Comparison of ENCODE assay signal across 1 cellular context in the genomic region with DNA sequence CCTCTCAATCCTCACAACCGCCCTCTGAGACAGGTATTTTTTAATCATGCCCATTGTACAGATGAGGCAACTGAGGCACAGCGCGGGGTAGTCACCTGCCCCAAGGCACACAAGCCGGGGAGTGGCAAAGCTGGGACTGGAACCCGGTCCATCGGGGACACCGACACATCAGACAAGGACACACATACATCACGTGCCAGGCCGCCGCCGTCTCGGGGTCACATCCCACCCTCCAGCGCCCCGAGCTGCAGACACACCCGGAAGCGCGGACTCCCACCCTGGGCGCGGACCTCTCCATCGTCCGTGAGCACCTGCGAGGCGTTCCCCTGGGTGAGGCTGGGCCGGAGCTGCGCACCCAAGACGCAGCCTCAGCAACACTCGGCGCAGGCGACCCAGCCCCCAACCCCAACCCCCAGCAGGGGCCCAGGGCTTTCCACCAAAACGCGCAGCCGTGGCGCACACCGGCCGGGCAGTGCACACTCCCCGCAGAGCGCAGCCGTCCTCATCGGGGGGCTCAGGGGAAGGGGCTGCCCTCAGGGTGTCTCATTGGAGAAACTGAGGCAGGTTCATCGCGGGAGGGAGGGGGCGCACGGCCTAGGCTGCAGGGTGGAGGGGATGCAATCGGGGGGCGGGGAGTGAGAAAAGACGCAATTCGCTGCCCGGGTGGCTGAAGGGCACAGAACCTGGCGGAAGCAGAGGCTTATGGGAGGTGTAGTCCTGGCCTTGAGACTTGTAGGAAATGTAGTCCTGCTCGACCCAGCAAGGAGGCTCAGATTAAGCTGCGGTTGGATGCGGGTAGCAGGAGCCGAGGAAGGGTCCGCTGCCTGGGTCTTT.
TF ChIP-seq lines count a peak whose summit lies in the region.

No MANE protein-coding gene starts in this region.

TF ChIP-seq in K562, 482 proteins besides CTCF, POLR2A, EP300 and RAD21 (continued from another document and continues in another):
- TF ChIP-seq, protein P1, sequence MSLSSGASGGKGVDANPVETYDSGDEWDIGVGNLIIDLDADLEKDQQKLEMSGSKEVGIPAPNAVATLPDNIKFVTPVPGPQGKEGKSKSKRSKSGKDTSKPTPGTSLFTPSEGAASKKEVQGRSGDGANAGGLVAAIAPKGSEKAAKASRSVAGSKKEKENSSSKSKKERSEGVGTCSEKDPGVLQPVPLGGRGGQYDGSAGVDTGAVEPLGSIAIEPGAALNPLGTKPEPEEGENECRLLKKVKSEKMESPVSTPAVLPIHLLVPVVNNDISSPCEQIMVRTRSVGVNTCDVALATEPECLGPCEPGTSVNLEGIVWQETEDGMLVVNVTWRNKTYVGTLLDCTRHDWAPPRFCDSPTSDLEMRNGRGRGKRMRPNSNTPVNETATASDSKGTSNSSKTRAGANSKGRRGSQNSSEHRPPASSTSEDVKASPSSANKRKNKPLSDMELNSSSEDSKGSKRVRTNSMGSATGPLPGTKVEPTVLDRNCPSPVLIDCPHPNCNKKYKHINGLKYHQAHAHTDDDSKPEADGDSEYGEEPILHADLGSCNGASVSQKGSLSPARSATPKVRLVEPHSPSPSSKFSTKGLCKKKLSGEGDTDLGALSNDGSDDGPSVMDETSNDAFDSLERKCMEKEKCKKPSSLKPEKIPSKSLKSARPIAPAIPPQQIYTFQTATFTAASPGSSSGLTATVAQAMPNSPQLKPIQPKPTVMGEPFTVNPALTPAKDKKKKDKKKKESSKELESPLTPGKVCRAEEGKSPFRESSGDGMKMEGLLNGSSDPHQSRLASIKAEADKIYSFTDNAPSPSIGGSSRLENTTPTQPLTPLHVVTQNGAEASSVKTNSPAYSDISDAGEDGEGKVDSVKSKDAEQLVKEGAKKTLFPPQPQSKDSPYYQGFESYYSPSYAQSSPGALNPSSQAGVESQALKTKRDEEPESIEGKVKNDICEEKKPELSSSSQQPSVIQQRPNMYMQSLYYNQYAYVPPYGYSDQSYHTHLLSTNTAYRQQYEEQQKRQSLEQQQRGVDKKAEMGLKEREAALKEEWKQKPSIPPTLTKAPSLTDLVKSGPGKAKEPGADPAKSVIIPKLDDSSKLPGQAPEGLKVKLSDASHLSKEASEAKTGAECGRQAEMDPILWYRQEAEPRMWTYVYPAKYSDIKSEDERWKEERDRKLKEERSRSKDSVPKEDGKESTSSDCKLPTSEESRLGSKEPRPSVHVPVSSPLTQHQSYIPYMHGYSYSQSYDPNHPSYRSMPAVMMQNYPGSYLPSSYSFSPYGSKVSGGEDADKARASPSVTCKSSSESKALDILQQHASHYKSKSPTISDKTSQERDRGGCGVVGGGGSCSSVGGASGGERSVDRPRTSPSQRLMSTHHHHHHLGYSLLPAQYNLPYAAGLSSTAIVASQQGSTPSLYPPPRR (CRISPR knock-in tag; IDR thresholded peaks at IDR 0.05; ENCODE audit: borderline replicate concordance) = no peak
- TF ChIP-seq ZNF77 (CRISPR knock-in tag; IDR thresholded peaks at IDR 0.05) = no peak
- TF ChIP-seq ESRRA (IDR thresholded peaks at IDR 0.05; ENCODE audit: borderline replicate concordance, low read depth) = no peak
- TF ChIP-seq SRSF1 (IDR thresholded peaks at IDR 0.05; ENCODE audit: low read depth, low read length) = no peak
- TF ChIP-seq SRF (CRISPR knock-in tag; IDR thresholded peaks at IDR 0.05) = no peak
- TF ChIP-seq, protein P2, sequence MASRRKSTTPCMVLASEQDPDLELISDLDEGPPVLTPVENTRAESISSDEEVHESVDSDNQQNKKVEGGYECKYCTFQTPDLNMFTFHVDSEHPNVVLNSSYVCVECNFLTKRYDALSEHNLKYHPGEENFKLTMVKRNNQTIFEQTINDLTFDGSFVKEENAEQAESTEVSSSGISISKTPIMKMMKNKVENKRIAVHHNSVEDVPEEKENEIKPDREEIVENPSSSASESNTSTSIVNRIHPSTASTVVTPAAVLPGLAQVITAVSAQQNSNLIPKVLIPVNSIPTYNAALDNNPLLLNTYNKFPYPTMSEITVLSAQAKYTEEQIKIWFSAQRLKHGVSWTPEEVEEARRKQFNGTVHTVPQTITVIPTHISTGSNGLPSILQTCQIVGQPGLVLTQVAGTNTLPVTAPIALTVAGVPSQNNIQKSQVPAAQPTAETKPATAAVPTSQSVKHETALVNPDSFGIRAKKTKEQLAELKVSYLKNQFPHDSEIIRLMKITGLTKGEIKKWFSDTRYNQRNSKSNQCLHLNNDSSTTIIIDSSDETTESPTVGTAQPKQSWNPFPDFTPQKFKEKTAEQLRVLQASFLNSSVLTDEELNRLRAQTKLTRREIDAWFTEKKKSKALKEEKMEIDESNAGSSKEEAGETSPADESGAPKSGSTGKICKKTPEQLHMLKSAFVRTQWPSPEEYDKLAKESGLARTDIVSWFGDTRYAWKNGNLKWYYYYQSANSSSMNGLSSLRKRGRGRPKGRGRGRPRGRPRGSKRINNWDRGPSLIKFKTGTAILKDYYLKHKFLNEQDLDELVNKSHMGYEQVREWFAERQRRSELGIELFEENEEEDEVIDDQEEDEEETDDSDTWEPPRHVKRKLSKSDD (conservative IDR thresholded peaks at IDR 0.05; ENCODE audit: low read length) = no peak
- TF ChIP-seq, protein P3, sequence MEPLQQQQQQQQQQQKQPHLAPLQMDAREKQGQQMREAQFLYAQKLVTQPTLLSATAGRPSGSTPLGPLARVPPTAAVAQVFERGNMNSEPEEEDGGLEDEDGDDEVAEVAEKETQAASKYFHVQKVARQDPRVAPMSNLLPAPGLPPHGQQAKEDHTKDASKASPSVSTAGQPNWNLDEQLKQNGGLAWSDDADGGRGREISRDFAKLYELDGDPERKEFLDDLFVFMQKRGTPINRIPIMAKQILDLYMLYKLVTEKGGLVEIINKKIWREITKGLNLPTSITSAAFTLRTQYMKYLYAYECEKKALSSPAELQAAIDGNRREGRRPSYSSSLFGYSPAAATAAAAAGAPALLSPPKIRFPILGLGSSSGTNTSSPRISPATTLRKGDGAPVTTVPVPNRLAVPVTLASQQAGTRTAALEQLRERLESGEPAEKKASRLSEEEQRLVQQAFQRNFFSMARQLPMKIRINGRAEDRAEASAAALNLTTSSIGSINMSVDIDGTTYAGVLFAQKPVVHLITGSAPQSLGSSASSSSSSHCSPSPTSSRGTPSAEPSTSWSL (CRISPR knock-in tag; IDR thresholded peaks at IDR 0.05; ENCODE audit: borderline replicate concordance) = no peak
- TF ChIP-seq, protein P4, sequence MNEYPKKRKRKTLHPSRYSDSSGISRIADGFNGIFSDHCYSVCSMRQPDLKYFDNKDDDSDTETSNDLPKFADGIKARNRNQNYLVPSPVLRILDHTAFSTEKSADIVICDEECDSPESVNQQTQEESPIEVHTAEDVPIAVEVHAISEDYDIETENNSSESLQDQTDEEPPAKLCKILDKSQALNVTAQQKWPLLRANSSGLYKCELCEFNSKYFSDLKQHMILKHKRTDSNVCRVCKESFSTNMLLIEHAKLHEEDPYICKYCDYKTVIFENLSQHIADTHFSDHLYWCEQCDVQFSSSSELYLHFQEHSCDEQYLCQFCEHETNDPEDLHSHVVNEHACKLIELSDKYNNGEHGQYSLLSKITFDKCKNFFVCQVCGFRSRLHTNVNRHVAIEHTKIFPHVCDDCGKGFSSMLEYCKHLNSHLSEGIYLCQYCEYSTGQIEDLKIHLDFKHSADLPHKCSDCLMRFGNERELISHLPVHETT (CRISPR knock-in tag; conservative IDR thresholded peaks at IDR 0.05 in 1 of 2, IDR thresholded peaks at IDR 0.05 in 1 of 2) = no peak
- TF ChIP-seq TAL1 (IDR thresholded peaks at IDR 0.05) = no peak
- TF ChIP-seq, protein P5, sequence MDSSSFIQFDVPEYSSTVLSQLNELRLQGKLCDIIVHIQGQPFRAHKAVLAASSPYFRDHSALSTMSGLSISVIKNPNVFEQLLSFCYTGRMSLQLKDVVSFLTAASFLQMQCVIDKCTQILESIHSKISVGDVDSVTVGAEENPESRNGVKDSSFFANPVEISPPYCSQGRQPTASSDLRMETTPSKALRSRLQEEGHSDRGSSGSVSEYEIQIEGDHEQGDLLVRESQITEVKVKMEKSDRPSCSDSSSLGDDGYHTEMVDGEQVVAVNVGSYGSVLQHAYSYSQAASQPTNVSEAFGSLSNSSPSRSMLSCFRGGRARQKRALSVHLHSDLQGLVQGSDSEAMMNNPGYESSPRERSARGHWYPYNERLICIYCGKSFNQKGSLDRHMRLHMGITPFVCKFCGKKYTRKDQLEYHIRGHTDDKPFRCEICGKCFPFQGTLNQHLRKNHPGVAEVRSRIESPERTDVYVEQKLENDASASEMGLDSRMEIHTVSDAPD (CRISPR knock-in tag; IDR thresholded peaks at IDR 0.05) = no peak
- TF ChIP-seq, protein P6, sequence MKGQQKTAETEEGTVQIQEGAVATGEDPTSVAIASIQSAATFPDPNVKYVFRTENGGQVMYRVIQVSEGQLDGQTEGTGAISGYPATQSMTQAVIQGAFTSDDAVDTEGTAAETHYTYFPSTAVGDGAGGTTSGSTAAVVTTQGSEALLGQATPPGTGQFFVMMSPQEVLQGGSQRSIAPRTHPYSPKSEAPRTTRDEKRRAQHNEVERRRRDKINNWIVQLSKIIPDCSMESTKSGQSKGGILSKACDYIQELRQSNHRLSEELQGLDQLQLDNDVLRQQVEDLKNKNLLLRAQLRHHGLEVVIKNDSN (CRISPR knock-in tag; IDR thresholded peaks at IDR 0.05) = peak; percentile 62
- no peak for TF ChIP-seq KAT2B (IDR thresholded peaks at IDR 0.05; ENCODE audit: low read depth, low read length)
- TF ChIP-seq MCM2 (IDR thresholded peaks at IDR 0.05; ENCODE audit: low read depth) = no peak
- TF ChIP-seq, protein P7, sequence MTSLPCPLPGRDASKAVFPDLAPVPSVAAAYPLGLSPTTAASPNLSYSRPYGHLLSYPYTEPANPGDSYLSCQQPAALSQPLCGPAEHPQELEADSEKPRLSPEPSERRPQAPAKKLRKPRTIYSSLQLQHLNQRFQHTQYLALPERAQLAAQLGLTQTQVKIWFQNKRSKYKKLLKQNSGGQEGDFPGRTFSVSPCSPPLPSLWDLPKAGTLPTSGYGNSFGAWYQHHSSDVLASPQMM (CRISPR knock-in tag; IDR thresholded peaks at IDR 0.05) = no peak
- TF ChIP-seq NFIX (CRISPR knock-in tag; IDR thresholded peaks at IDR 0.05; ENCODE audit: low read depth) = no peak
- TF ChIP-seq ZNF584 (CRISPR knock-in tag; IDR thresholded peaks at IDR 0.05; ENCODE audit: low read depth) = no peak
- TF ChIP-seq ZNF76 (CRISPR knock-in tag; IDR thresholded peaks at IDR 0.05; ENCODE audit: borderline replicate concordance) = no peak
- no peak for TF ChIP-seq IRF2 (CRISPR knock-in tag; IDR thresholded peaks at IDR 0.05)
- no peak for TF ChIP-seq CCAR2 (IDR thresholded peaks at IDR 0.05; ENCODE audit: low read depth, low read length)
- TF ChIP-seq SP1 (CRISPR knock-in tag; IDR thresholded peaks at IDR 0.05) = no peak
- TF ChIP-seq FIP1L1 (IDR thresholded peaks at IDR 0.05; ENCODE audit: low read depth, low read length, poor library complexity, severe bottlenecking) = no peak
- no peak for TF ChIP-seq DMBX1 (CRISPR knock-in tag; IDR thresholded peaks at IDR 0.05; ENCODE audit: borderline replicate concordance)
- TF ChIP-seq NFRKB (IDR thresholded peaks at IDR 0.05; ENCODE audit: low read depth) = no peak
- no peak for TF ChIP-seq GABPB2 (CRISPR knock-in tag; conservative IDR thresholded peaks at IDR 0.05)
- no peak for TF ChIP-seq PHF21A (IDR thresholded peaks at IDR 0.05; ENCODE audit: borderline replicate concordance, low read depth)
- TF ChIP-seq ZC3H11A (IDR thresholded peaks at IDR 0.05; ENCODE audit: low read depth, low read length) = no peak
- no peak for TF ChIP-seq BRF1 (IDR thresholded peaks at IDR 0.05; ENCODE audit: borderline replicate concordance, extremely low read depth, insufficient read length)
- TF ChIP-seq, protein P8, sequence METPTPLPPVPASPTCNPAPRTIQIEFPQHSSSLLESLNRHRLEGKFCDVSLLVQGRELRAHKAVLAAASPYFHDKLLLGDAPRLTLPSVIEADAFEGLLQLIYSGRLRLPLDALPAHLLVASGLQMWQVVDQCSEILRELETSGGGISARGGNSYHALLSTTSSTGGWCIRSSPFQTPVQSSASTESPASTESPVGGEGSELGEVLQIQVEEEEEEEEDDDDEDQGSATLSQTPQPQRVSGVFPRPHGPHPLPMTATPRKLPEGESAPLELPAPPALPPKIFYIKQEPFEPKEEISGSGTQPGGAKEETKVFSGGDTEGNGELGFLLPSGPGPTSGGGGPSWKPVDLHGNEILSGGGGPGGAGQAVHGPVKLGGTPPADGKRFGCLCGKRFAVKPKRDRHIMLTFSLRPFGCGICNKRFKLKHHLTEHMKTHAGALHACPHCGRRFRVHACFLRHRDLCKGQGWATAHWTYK (CRISPR knock-in tag; IDR thresholded peaks at IDR 0.05) = no peak
- no peak for TF ChIP-seq ZNF354B (CRISPR knock-in tag; IDR thresholded peaks at IDR 0.05)
- no peak for TF ChIP-seq BRD9 (IDR thresholded peaks at IDR 0.05; ENCODE audit: low read depth, partially characterized antibody)
- no peak for TF ChIP-seq ZNF311 (CRISPR knock-in tag; IDR thresholded peaks at IDR 0.05)
- TF ChIP-seq, protein P9, sequence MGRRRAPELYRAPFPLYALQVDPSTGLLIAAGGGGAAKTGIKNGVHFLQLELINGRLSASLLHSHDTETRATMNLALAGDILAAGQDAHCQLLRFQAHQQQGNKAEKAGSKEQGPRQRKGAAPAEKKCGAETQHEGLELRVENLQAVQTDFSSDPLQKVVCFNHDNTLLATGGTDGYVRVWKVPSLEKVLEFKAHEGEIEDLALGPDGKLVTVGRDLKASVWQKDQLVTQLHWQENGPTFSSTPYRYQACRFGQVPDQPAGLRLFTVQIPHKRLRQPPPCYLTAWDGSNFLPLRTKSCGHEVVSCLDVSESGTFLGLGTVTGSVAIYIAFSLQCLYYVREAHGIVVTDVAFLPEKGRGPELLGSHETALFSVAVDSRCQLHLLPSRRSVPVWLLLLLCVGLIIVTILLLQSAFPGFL (CRISPR knock-in tag; IDR thresholded peaks at IDR 0.05) = no peak
- TF ChIP-seq, protein P10, sequence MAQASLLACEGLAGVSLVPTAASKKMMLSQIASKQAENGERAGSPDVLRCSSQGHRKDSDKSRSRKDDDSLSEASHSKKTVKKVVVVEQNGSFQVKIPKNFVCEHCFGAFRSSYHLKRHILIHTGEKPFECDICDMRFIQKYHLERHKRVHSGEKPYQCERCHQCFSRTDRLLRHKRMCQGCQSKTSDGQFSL (CRISPR knock-in tag; IDR thresholded peaks at IDR 0.05) = 0 out of 2 replicates have a peak, but pooled peaks have one; percentile 5
- TF ChIP-seq, protein P10 (tag; IDR thresholded peaks at IDR 0.05) = no peak
- TF ChIP-seq SMARCA4 (IDR thresholded peaks at IDR 0.05) = no peak
- TF ChIP-seq, protein P11, sequence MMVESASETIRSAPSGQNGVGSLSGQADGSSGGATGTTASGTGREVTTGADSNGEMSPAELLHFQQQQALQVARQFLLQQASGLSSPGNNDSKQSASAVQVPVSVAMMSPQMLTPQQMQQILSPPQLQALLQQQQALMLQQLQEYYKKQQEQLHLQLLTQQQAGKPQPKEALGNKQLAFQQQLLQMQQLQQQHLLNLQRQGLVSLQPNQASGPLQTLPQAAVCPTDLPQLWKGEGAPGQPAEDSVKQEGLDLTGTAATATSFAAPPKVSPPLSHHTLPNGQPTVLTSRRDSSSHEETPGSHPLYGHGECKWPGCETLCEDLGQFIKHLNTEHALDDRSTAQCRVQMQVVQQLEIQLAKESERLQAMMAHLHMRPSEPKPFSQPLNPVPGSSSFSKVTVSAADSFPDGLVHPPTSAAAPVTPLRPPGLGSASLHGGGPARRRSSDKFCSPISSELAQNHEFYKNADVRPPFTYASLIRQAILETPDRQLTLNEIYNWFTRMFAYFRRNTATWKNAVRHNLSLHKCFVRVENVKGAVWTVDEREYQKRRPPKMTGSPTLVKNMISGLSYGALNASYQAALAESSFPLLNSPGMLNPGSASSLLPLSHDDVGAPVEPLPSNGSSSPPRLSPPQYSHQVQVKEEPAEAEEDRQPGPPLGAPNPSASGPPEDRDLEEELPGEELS (CRISPR knock-in tag; IDR thresholded peaks at IDR 0.05; ENCODE audit: borderline replicate concordance) = no peak
- no peak for TF ChIP-seq ZNF41 (CRISPR knock-in tag; conservative IDR thresholded peaks at IDR 0.05)
- no peak for TF ChIP-seq HDGF (IDR thresholded peaks at IDR 0.05)
- TF ChIP-seq PHB2 (IDR thresholded peaks at IDR 0.05; ENCODE audit: low read depth) = no peak
- TF ChIP-seq PTTG1 (tag; IDR thresholded peaks at IDR 0.05; ENCODE audit: low read depth) = no peak
